ENCODE assay signal across 28 cellular contexts in the genomic region with DNA sequence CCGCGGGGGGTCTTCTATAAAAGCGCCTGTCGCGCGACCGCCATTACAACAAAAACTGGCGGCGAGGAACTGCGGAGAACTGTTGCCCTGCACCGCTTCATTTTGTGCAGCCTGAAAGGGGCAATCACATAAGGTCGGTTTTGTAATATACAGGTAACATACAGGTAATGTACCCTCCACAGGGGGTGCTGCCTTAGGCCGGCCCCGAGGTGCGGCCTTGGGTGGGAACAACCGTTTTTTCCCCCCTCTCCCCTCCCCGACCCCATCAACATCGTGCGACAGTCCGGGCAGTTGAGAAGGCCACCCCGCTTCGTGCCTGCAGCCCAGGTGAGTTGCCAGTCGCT. TPM values are rescaled to one million over a fixed set of nuclear protein-coding genes. Genes with fewer than 3 reads are reported as not detected.
DNase-seq lines count a peak whose midpoint lies in the region; ATAC-seq, FAIRE-seq and TF ChIP-seq lines count a peak whose summit lies in the region.
"Had no signal": no experiment of that assay in that cellular context is flagged by ENCODE, and none has a peak within 500 bp of the region (broad histone marks: within the 10 kb centered on the region; RNA-seq: fewer than 3 reads in every experiment).

A gene (plus strand): TSS at position 46 of the 344 bp plus-strand sequence. CDS start 13,354 bp downstream, outside the sequence.

- TF ChIP-seq RAD21 in HepG2 (CRISPR knock-in tag; IDR thresholded peaks at IDR 0.05), result no peak

- intact Hi-C loops in CD4-positive, alpha-beta T cell (cut with DNase I, micrococcal nuclease), result no loop called here
- intact Hi-C loops in activated CD8-positive, alpha-beta T cell treated with anti-CD3 and anti-CD28 coated beads for 36 hours (cut with micrococcal nuclease), result no loop called here
- intact Hi-C loops in HepG2 (cut with micrococcal nuclease; ENCODE audit: unreplicated experiment), result no loop called here

- H3K4me2 ChIP-seq in mesendoderm (ENCODE audit: low read length), result no peak within 1 kb of the TSS
- no peak within 1 kb of the TSS for H3K4me2 ChIP-seq in HepG2 (ENCODE audit: low read depth, low read length)

- no peak for ATAC-seq in CD4-positive, alpha-beta T cell (ENCODE audit: poor library complexity)
- ATAC-seq in activated CD8-positive, alpha-beta T cell treated with anti-CD3 and anti-CD28 coated beads for 36 hours, result no peak
- ATAC-seq in HepG2, result no peak
- ATAC-seq: gastrocnemius medialis had no signal

- DNase-seq in CD4-positive, alpha-beta T cell, result no peak
- DNase-seq in CD8-positive, alpha-beta memory T cell, result no peak
- no peak for DNase-seq in activated CD8-positive, alpha-beta T cell treated with anti-CD3 and anti-CD28 coated beads for 36 hours
- DNase-seq in mesendoderm (no peak), brain microvascular endothelial cell (no peak), HepG2 (ENCODE audit: low spot score) (no peak), GM19238 (ENCODE audit: insufficient read length, low spot score) (no peak), hippocampal formation (lab: John Stamatoyannopoulos, UW) (no peak)
- DNase-seq: activated CD8-positive, alpha-beta memory T cell treated with anti-CD3 and anti-CD28 coated beads, Interleukin-2, amount 50 U/mL, for 4 hours; dermis blood vessel endothelial cell; gastrocnemius medialis; kidney glomerular epithelial cell; mammary epithelial cell; NCI-H1417 treated with DMSO at 0.1 percent for 48 hours; NCI-H2171 treated with DMSO at 0.1 percent for 48 hours; NCI-H748 treated with DMSO at 0.1 percent for 48 hours; Right ventricle myocardium superior; stimulated activated CD4-positive, alpha-beta T cell treated with anti-CD3 and anti-CD28 coated beads, Interleukin-2, amount 100 ng/mL, for 24 hours; stomach had no signal

- no peak within 1 kb of the TSS for H3K23ac ChIP-seq in mesendoderm (ENCODE audit: low read length)

- no peak within 1 kb of the TSS for H4K8ac ChIP-seq in mesendoderm (ENCODE audit: low read depth, low read length)

- H2BK5ac ChIP-seq in mesendoderm (ENCODE audit: low read length), result no peak within 1 kb of the TSS

- POLR2A ChIA-PET in CD4-positive, alpha-beta T cell (lab: Charles Lee), result no interaction called here
- POLR2A ChIA-PET in CD8-positive, alpha-beta memory T cell (lab: Charles Lee), result interaction anchor here (1.0 kb wide), 1 partner anchor 588 kb away, joined by 6 read pairs; no protein-coding TSS in a partner anchor
- POLR2A ChIA-PET in activated CD8-positive, alpha-beta T cell treated with anti-CD3 and anti-CD28 coated beads for 36 hours (lab: Charles Lee), result no interaction called here
- POLR2A ChIA-PET in HepG2 (lab: Yijun Ruan, JAX), result no interaction called here

- H3K4me1 Mint-ChIP-seq in CD4-positive, alpha-beta T cell (ENCODE audit: low read depth), result peaks cover 16% of the 10 kb centered on the region
- peaks cover 34 to 42% (median 36%) of the 10 kb centered on the region in 3 donors for H3K4me1 Mint-ChIP-seq in CD8-positive, alpha-beta memory T cell
- H3K4me1 Mint-ChIP-seq in activated CD8-positive, alpha-beta T cell treated with anti-CD3 and anti-CD28 coated beads for 36 hours (ENCODE audit: low read depth), result peaks cover 15% of the 10 kb centered on the region

- H3K9me3 Mint-ChIP-seq in CD4-positive, alpha-beta T cell, result peaks cover 4% of the 10 kb centered on the region
- H3K9me3 Mint-ChIP-seq in CD8-positive, alpha-beta memory T cell, result peaks cover 0 to 2% (median 0%) of the 10 kb centered on the region in 5 donors
- H3K9me3 Mint-ChIP-seq in activated CD8-positive, alpha-beta T cell treated with anti-CD3 and anti-CD28 coated beads for 36 hours, result peaks cover 6% of the 10 kb centered on the region

- H3K36me3 ChIP-seq in CD8-positive, alpha-beta memory T cell (ENCODE audit: insufficient read depth, low read length), result no peaks in the 10 kb centered on the region
- H3K36me3 ChIP-seq in mesendoderm (ENCODE audit: control insufficient read depth, insufficient read depth, low read length) (no peaks in the 10 kb centered on the region), brain microvascular endothelial cell (replicated peaks) (no peaks in the 10 kb centered on the region), HepG2 (replicated peaks in 1 of 2; ENCODE audit: control insufficient read depth in 1 of 2, insufficient read depth in 2 of 2, low read length in 2 of 2) (no peaks in the 10 kb centered on the region)
- H3K36me3 ChIP-seq: gastrocnemius medialis, stomach had no signal

- no peak within 1 kb of the TSS for H3K18ac ChIP-seq in mesendoderm (ENCODE audit: low read length)

- no peaks in the 10 kb centered on the region for H3K79me2 ChIP-seq in mesendoderm (ENCODE audit: control insufficient read depth, insufficient read depth, low read length)
- H3K79me2 ChIP-seq in HepG2 (ENCODE audit: insufficient read depth, low read length), result no peaks in the 10 kb centered on the region

- H3K27me3 ChIP-seq in CD4-positive, alpha-beta T cell (ENCODE audit: control insufficient read depth, insufficient read depth, low read length), result no peaks in the 10 kb centered on the region
- no peaks in the 10 kb centered on the region for H3K27me3 ChIP-seq in CD8-positive, alpha-beta memory T cell (ENCODE audit: insufficient read depth, low read length, poor library complexity, severe bottlenecking)
- H3K27me3 ChIP-seq in mesendoderm (ENCODE audit: insufficient read depth, low read length, poor library complexity) (no peaks in the 10 kb centered on the region), brain microvascular endothelial cell (replicated peaks) (no peaks in the 10 kb centered on the region), HepG2 (ENCODE audit: control insufficient read depth in 1 of 2, insufficient read depth in 2 of 2, low read length in 2 of 2) (no peaks in the 10 kb centered on the region; a peak in 1 of 5 replicates)
- H3K27me3 ChIP-seq: gastrocnemius medialis, stomach had no signal

- peak within 1 kb of the TSS; percentile 7 for H3K4me3 ChIP-seq in CD8-positive, alpha-beta memory T cell (ENCODE audit: low read length)
- H3K4me3 ChIP-seq in mesendoderm (ENCODE audit: low read length), result no peak within 1 kb of the TSS
- H3K4me3 ChIP-seq in brain microvascular endothelial cell (ENCODE audit: low read depth, low read length), result no peak within 1 kb of the TSS
- no peak within 1 kb of the TSS for H3K4me3 ChIP-seq in HepG2 (replicated peaks in 1 of 3; ENCODE audit: insufficient read depth in 1 of 3, low read depth in 2 of 3, low read length in 3 of 3)
- H3K4me3 ChIP-seq: gastrocnemius medialis, stomach had no signal

- no peak within 1 kb of the TSS for H4K5ac ChIP-seq in mesendoderm (ENCODE audit: low read length)

- FAIRE-seq in HepG2 (lab: Jason Lieb, UNC), result no peak
- FAIRE-seq: bronchial epithelial cell, D721Med had no signal

- no peak for TF ChIP-seq CTCF in CD4-positive, alpha-beta T cell (IDR thresholded peaks at IDR 0.05)
- TF ChIP-seq CTCF in activated CD8-positive, alpha-beta T cell treated with anti-CD3 and anti-CD28 coated beads for 36 hours (IDR thresholded peaks at IDR 0.05), result no peak
- TF ChIP-seq CTCF in brain microvascular endothelial cell (IDR thresholded peaks at IDR 0.05; ENCODE audit: low read depth, low read length, missing control alignments) (no peak), HepG2 (CRISPR knock-in tag; IDR thresholded peaks at IDR 0.05) (no peak)

- H4K20me1 ChIP-seq in HepG2 (ENCODE audit: insufficient read depth, low read length), result no peaks in the 10 kb centered on the region

- no peaks in the 10 kb centered on the region for H3K27me3 Mint-ChIP-seq in CD4-positive, alpha-beta T cell
- H3K27me3 Mint-ChIP-seq in CD8-positive, alpha-beta memory T cell, result no peaks in the 10 kb centered on the region
- peaks cover 1% of the 10 kb centered on the region for H3K27me3 Mint-ChIP-seq in activated CD8-positive, alpha-beta T cell treated with anti-CD3 and anti-CD28 coated beads for 36 hours

- H2BK15ac ChIP-seq in mesendoderm (replicated peaks; ENCODE audit: low read depth), result no peak within 1 kb of the TSS

- H3K4me1 ChIP-seq in CD8-positive, alpha-beta memory T cell (ENCODE audit: insufficient read depth, low read length), result peaks cover 12% of the 10 kb centered on the region
- H3K4me1 ChIP-seq in mesendoderm (ENCODE audit: control insufficient read depth, low read depth, low read length) (peaks cover 5% of the 10 kb centered on the region), HepG2 (ENCODE audit: insufficient read depth, low read length) (no peaks in the 10 kb centered on the region)
- H3K4me1 ChIP-seq: gastrocnemius medialis, stomach had no signal

- H3K36me3 Mint-ChIP-seq in CD4-positive, alpha-beta T cell (ENCODE audit: low read depth), result no peaks in the 10 kb centered on the region
- peaks cover 0 to 1% (median 0%) of the 10 kb centered on the region in 3 donors for H3K36me3 Mint-ChIP-seq in CD8-positive, alpha-beta memory T cell
- H3K36me3 Mint-ChIP-seq in activated CD8-positive, alpha-beta T cell treated with anti-CD3 and anti-CD28 coated beads for 36 hours (ENCODE audit: low read depth), result no peaks in the 10 kb centered on the region

- H3K9me3 ChIP-seq in CD4-positive, alpha-beta T cell (ENCODE audit: control insufficient read depth, low read length), result no peaks in the 10 kb centered on the region
- no peaks in the 10 kb centered on the region for H3K9me3 ChIP-seq in CD8-positive, alpha-beta memory T cell (ENCODE audit: low read length)
- no peaks in the 10 kb centered on the region for H3K9me3 ChIP-seq in HepG2 (ENCODE audit: low read length)
- H3K9me3 ChIP-seq: gastrocnemius medialis, stomach had no signal

- CTCF ChIA-PET in CD4-positive, alpha-beta T cell (lab: Charles Lee), result no interaction called here
- CTCF ChIA-PET in CD8-positive, alpha-beta memory T cell (lab: Charles Lee), result interaction anchor here (1.2 to 1.6 kb wide), 2 partner anchors 8 to 20 kb away, joined by 4 read pairs; no protein-coding TSS in a partner anchor
- CTCF ChIA-PET in activated CD8-positive, alpha-beta T cell treated with anti-CD3 and anti-CD28 coated beads for 36 hours (lab: Charles Lee), result no interaction called here
- CTCF ChIA-PET in HepG2 (lab: Yijun Ruan, JAX; ENCODE audit: low intra/inter-chr PET ratio, low total read pairs), result no interaction called here

- in situ Hi-C loops in brain microvascular endothelial cell (cut with HindIII; ENCODE audit: low pct_ligation_motif_present, low sequenced_read_pairs), result no loop called here
- in situ Hi-C loops in HepG2 (cut with HindIII; ENCODE audit: extremely low pct_ligation_motif_present, low pct_unique_long_range_greater_than_20kb), result no loop called here

- H3K4ac ChIP-seq in mesendoderm (ENCODE audit: low read depth, low read length), result no peak within 1 kb of the TSS

- H3K56ac ChIP-seq in mesendoderm (ENCODE audit: low read length), result peak within 1 kb of the TSS; percentile 30

- no peak within 1 kb of the TSS for H3K27ac ChIP-seq in CD4-positive, alpha-beta T cell (ENCODE audit: low read depth, low read length)
- H3K27ac ChIP-seq in CD8-positive, alpha-beta memory T cell (ENCODE audit: low read depth, low read length), result peak within 1 kb of the TSS; percentile 71
- no peak within 1 kb of the TSS for H3K27ac ChIP-seq in mesendoderm (ENCODE audit: low read depth, low read length)
- no peak within 1 kb of the TSS for H3K27ac ChIP-seq in brain microvascular endothelial cell
- no peak within 1 kb of the TSS for H3K27ac ChIP-seq in HepG2 (ENCODE audit: extremely low read length, insufficient read depth, low read length)
- H3K27ac ChIP-seq: gastrocnemius medialis had no signal

- TF ChIP-seq EP300 in HepG2 (IDR thresholded peaks at IDR 0.05; ENCODE audit: low read depth in 2 of 2, low read length in 2 of 2) (no peak), HepG2 (CRISPR knock-in tag; IDR thresholded peaks at IDR 0.05; ENCODE audit: borderline replicate concordance) (no peak)

- H2AK5ac ChIP-seq in mesendoderm (ENCODE audit: low read length), result no peak within 1 kb of the TSS

- BruUV-seq in HepG2 (replicated peaks; lab: Mats Ljungman, UMichigan), result no TSS peak

- WGBS in mesendoderm (ENCODE audit: extremely low coverage, insufficient coverage, low lambda C conversion rate), result no CpG with 5 or more reads among the region's 23 CpGs
- WGBS in HepG2 (ENCODE audit: low lambda C conversion rate), result 75% methylated on average over 18 of the region's 23 CpGs

- TF ChIP-seq POLR2A in HepG2 (IDR thresholded peaks at IDR 0.05; ENCODE audit: insufficient read depth in 1 of 2, low read depth in 2 of 2, low read length in 2 of 2), result no peak

- no peak within 1 kb of the TSS for H2AFZ ChIP-seq in HepG2 (ENCODE audit: low read length)

- no peaks in the 10 kb centered on the region for H3K79me1 ChIP-seq in mesendoderm (ENCODE audit: low read length)

- no peak within 1 kb of the TSS for H2BK120ac ChIP-seq in mesendoderm (ENCODE audit: low read depth, low read length)

- peak within 1 kb of the TSS; percentile 83 for H3K27ac Mint-ChIP-seq in CD4-positive, alpha-beta T cell
- peak within 1 kb of the TSS; percentile 92 to 99 (median 97) for H3K27ac Mint-ChIP-seq in CD8-positive, alpha-beta memory T cell
- H3K27ac Mint-ChIP-seq in activated CD8-positive, alpha-beta T cell treated with anti-CD3 and anti-CD28 coated beads for 36 hours, result peak within 1 kb of the TSS; percentile 83

- peak within 1 kb of the TSS; percentile 47 for H3K4me3 Mint-ChIP-seq in CD4-positive, alpha-beta T cell
- peak within 1 kb of the TSS; percentile 78 to 84 (median 83) for H3K4me3 Mint-ChIP-seq in CD8-positive, alpha-beta memory T cell
- H3K4me3 Mint-ChIP-seq in activated CD8-positive, alpha-beta T cell treated with anti-CD3 and anti-CD28 coated beads for 36 hours, result peak within 1 kb of the TSS; percentile 48

- H3K9ac ChIP-seq in mesendoderm (ENCODE audit: low read length), result no peak within 1 kb of the TSS
- H3K9ac ChIP-seq in HepG2 (ENCODE audit: insufficient read depth, low read depth, low read length), result no peak within 1 kb of the TSS

RNA-seq across cellular contexts. Expression of the gene that starts here (rescaled TPM):
- not detected for total RNA-seq in CD4-positive, alpha-beta T cell
- not detected for total RNA-seq in CD8-positive, alpha-beta memory T cell
- not detected for polyA plus RNA-seq in CD8-positive, alpha-beta memory T cell
- total RNA-seq in activated CD8-positive, alpha-beta T cell treated with anti-CD3 and anti-CD28 coated beads for 36 hours, result not detected
- 0.25 TPM for polyA plus RNA-seq in mesendoderm (2013, experiment 1 of 2)
- polyA plus RNA-seq in mesendoderm (2013, experiment 2 of 2), result 0.20 TPM
- total RNA-seq in HepG2 (2016; rRNA removed; fragmentation: Illumina TruSeq; extraction: Trizol), result not detected in 2 replicates
- total RNA-seq in HepG2 (2016; cell fraction: cytosol; rRNA removed; fragmentation: Illumina TruSeq; extraction: Trizol; ENCODE audit: low read depth), result not detected in 2 replicates
- total RNA-seq in HepG2 (2016; cell fraction: insoluble cytoplasmic fraction; rRNA removed; fragmentation: Illumina TruSeq; extraction: Trizol), result not detected in 2 replicates
- total RNA-seq in HepG2 (2016; cell fraction: membrane; rRNA removed; fragmentation: Illumina TruSeq; extraction: Trizol), result not detected in 2 replicates
- not detected in 2 replicates for total RNA-seq in HepG2 (2016; cell fraction: nucleus; rRNA removed; fragmentation: Illumina TruSeq; extraction: Trizol)
- polyA plus RNA-seq in HepG2 (2011; rRNA removed), result not detected in 2 replicates
- polyA plus RNA-seq in HepG2 (2011; cell fraction: cytosol; rRNA removed), result not detected in 2 replicates
- polyA plus RNA-seq in HepG2 (2011; cell fraction: nucleus; rRNA removed), result not detected in 2 replicates
- polyA plus RNA-seq in HepG2 (2012), result not detected in 2 replicates
- not detected in 2 replicates for polyA plus RNA-seq in HepG2 (2016; cell fraction: cytosol; fragmentation: Illumina TruSeq; extraction: Trizol; ENCODE audit: low read depth)
- not detected in 2 replicates for polyA plus RNA-seq in HepG2 (2016; cell fraction: insoluble cytoplasmic fraction; fragmentation: Illumina TruSeq; extraction: Trizol; ENCODE audit: low read depth)
- not detected in 2 replicates for polyA plus RNA-seq in HepG2 (2016; cell fraction: membrane; fragmentation: Illumina TruSeq; extraction: Trizol; ENCODE audit: low read depth)
- not detected in 2 replicates for polyA plus RNA-seq in HepG2 (2016; cell fraction: nucleus; fragmentation: Illumina TruSeq; extraction: Trizol; ENCODE audit: insufficient read depth, low read depth)
- polyA minus RNA-seq in HepG2 (2011; rRNA and poly(A)+ RNA removed; ENCODE audit: low replicate concordance), result not detected in 2 replicates
- not detected in 2 replicates for polyA minus RNA-seq in HepG2 (2011; cell fraction: cytosol; rRNA and poly(A)+ RNA removed)
- not detected in 2 replicates for polyA minus RNA-seq in HepG2 (2011; cell fraction: nucleus; rRNA and poly(A)+ RNA removed)
- total RNA-seq: bronchial epithelial cell, dermis blood vessel endothelial cell, epithelial cell of proximal tubule, G401, gastrocnemius medialis, mammary epithelial cell, MCF 10A, myocyte, OCI-LY7, Right ventricle myocardium superior, stomach, ureter had no signal
- polyA plus RNA-seq: adipose tissue, mammary epithelial cell, stomach had no signal
